9 cellular contexts compared by ENCODE assay signal in the genomic region with DNA sequence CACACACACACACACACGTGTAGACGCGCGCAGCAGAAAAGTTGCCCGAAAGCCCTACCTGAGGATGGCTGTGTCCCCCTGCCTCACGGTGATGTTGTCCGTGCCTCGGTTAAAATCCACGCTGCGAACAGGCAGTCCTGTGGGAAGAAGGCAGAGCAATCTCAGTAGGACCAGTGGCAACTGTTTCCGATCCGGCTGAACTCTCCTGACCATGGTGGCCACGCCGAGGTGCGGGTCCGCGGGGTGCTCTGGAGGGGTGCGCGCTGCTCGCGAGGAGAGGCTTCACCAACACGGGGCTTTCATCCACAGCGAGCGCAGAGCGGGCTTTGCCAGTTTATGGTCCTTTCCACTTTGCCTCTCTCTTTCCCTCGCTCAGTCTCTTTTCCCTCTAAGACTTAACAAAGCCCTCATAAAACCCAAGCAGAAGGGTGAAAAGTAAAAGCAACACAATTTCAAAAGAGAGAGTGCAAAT. TPM values are rescaled to one million over a fixed set of nuclear protein-coding genes. Genes with fewer than 3 reads are reported as not detected.
A peak's percentile ranks its signal among the peaks of the same experiment; 100 is the strongest.
DNase-seq lines count a peak whose midpoint lies in the region; ATAC-seq, FAIRE-seq and TF ChIP-seq lines count a peak whose summit lies in the region.
"Had no signal": no experiment of that assay in that cellular context is flagged by ENCODE, and none has a peak within 500 bp of the region (broad histone marks: within the 10 kb centered on the region; RNA-seq: fewer than 3 reads in every experiment).

No MANE protein-coding gene starts in this region.

- H3K9ac ChIP-seq in kidney (ENCODE audit: low read length in 2 of 2) = no peak overlapping the region

- no peak for TF ChIP-seq CTCF in chondrocyte (IDR thresholded peaks at IDR 0.05)
- no peak for TF ChIP-seq CTCF in kidney (IDR thresholded peaks at IDR 0.05; ENCODE audit: borderline replicate concordance, extremely low read depth, insufficient read depth)
- no peak for TF ChIP-seq CTCF in stomach (IDR thresholded peaks at IDR 0.05)
- no peak for TF ChIP-seq CTCF in activated CD8-positive, alpha-beta T cell treated with anti-CD3 and anti-CD28 coated beads for 36 hours (IDR thresholded peaks at IDR 0.05)

- H3K4me1 ChIP-seq in kidney (ENCODE audit: control insufficient read depth in 1 of 2, insufficient read depth in 1 of 2, low read depth in 1 of 2, low read length in 2 of 2) (no peaks in the 10 kb centered on the region), stomach (peaks cover 0 to 19% (median 0%) of the 10 kb centered on the region in 4 donors)

- peak overlapping the region; percentile 32 to 37 for H3K4me3 ChIP-seq in kidney (ENCODE audit: low read length in 2 of 2)
- peak overlapping the region; percentile 37 to 42 (median 39) for H3K4me3 ChIP-seq in stomach

- no peaks in the 10 kb centered on the region for H3K36me3 ChIP-seq in kidney (ENCODE audit: control insufficient read depth in 1 of 2, insufficient read depth in 2 of 2, low read length in 2 of 2)
- H3K36me3 ChIP-seq in stomach = no peaks in the 10 kb centered on the region

- H3K9me3 Mint-ChIP-seq in chondrocyte (ENCODE audit: low read depth) = no peaks in the 10 kb centered on the region
- H3K9me3 Mint-ChIP-seq in activated CD8-positive, alpha-beta T cell treated with anti-CD3 and anti-CD28 coated beads for 36 hours = no peaks in the 10 kb centered on the region
- H3K9me3 Mint-ChIP-seq in activated CD8-positive, alpha-beta memory T cell treated with anti-CD3 and anti-CD28 coated beads, Interleukin-2, amount 10 ng/mL, durations not matched to agents 7 days and 5 days (ENCODE audit: low read depth) = no peaks in the 10 kb centered on the region

- H3K9me3 ChIP-seq in kidney (ENCODE audit: control insufficient read depth in 1 of 2, low read length in 2 of 2) (no peaks in the 10 kb centered on the region), stomach (no peaks in the 10 kb centered on the region)

- H3K36me3 Mint-ChIP-seq in chondrocyte (ENCODE audit: low read depth) = no peaks in the 10 kb centered on the region
- no peaks in the 10 kb centered on the region for H3K36me3 Mint-ChIP-seq in activated CD8-positive, alpha-beta T cell treated with anti-CD3 and anti-CD28 coated beads for 36 hours (ENCODE audit: low read depth)
- H3K36me3 Mint-ChIP-seq in activated CD8-positive, alpha-beta memory T cell treated with anti-CD3 and anti-CD28 coated beads, Interleukin-2, amount 10 ng/mL, durations not matched to agents 7 days and 5 days = no peaks in the 10 kb centered on the region

- DNase-seq in NCI-H1105 (lab: John Stamatoyannopoulos, UW) (peak; percentile 36), chondrocyte (ENCODE audit: low spot score) (no peak), kidney (peak; percentile 75), stomach (no peak)
- DNase-seq in activated CD8-positive, alpha-beta T cell treated with anti-CD3 and anti-CD28 coated beads for 36 hours = no peak
- DNase-seq in activated CD8-positive, alpha-beta memory T cell treated with anti-CD3 and anti-CD28 coated beads, Interleukin-2, amount 10 ng/mL, durations not matched to agents 7 days and 5 days = no peak

- intact Hi-C loops in kidney (cut with DNase I) (no loop called here), stomach (cut with DNase I; ENCODE audit: low total_unique reads) (no loop called here)
- intact Hi-C loops in activated CD8-positive, alpha-beta T cell treated with anti-CD3 and anti-CD28 coated beads for 36 hours (cut with micrococcal nuclease) = no loop called here

- H3K27ac ChIP-seq in kidney (ENCODE audit: low read depth in 2 of 2, low read length in 2 of 2) = no peak overlapping the region
- peak overlapping the region in 3 of 5 donors; percentile 2 to 32 (median 32) for H3K27ac ChIP-seq in stomach

- FAIRE-seq in kidney (lab: Jason Lieb, UNC) = no peak
- FAIRE-seq: GM18507 had no signal

- no peak for TF ChIP-seq EP300 in stomach (IDR thresholded peaks at IDR 0.05)

- peaks cover 24% of the 10 kb centered on the region for H3K4me1 Mint-ChIP-seq in chondrocyte (ENCODE audit: low read depth)
- no peaks in the 10 kb centered on the region for H3K4me1 Mint-ChIP-seq in activated CD8-positive, alpha-beta T cell treated with anti-CD3 and anti-CD28 coated beads for 36 hours (ENCODE audit: low read depth)
- no peaks in the 10 kb centered on the region for H3K4me1 Mint-ChIP-seq in activated CD8-positive, alpha-beta memory T cell treated with anti-CD3 and anti-CD28 coated beads, Interleukin-2, amount 10 ng/mL, durations not matched to agents 7 days and 5 days

- 3 to 13% (median 4%) methylated on average over 21 to 26 of the region's 26 CpGs for WGBS in stomach, 5 donors

- POLR2A ChIA-PET in activated CD8-positive, alpha-beta T cell treated with anti-CD3 and anti-CD28 coated beads for 36 hours (lab: Charles Lee) = no interaction called here

- CTCF ChIA-PET in activated CD8-positive, alpha-beta T cell treated with anti-CD3 and anti-CD28 coated beads for 36 hours (lab: Charles Lee) = no interaction called here
- CTCF ChIA-PET in activated CD8-positive, alpha-beta memory T cell treated with anti-CD3 and anti-CD28 coated beads, Interleukin-2, amount 10 ng/mL, durations not matched to agents 7 days and 5 days (lab: Charles Lee) = no interaction called here

- H3K27me3 Mint-ChIP-seq in chondrocyte (ENCODE audit: low read depth) = peaks cover 21% of the 10 kb centered on the region
- peaks cover 12% of the 10 kb centered on the region for H3K27me3 Mint-ChIP-seq in activated CD8-positive, alpha-beta T cell treated with anti-CD3 and anti-CD28 coated beads for 36 hours
- H3K27me3 Mint-ChIP-seq in activated CD8-positive, alpha-beta memory T cell treated with anti-CD3 and anti-CD28 coated beads, Interleukin-2, amount 10 ng/mL, durations not matched to agents 7 days and 5 days = peaks cover 14% of the 10 kb centered on the region

- no peak for ATAC-seq in activated CD8-positive, alpha-beta T cell treated with anti-CD3 and anti-CD28 coated beads for 36 hours
- no peak for ATAC-seq in activated CD8-positive, alpha-beta memory T cell treated with anti-CD3 and anti-CD28 coated beads, Interleukin-2, amount 10 ng/mL, durations not matched to agents 7 days and 5 days
- ATAC-seq in GM19023 (IDR thresholded peaks at IDR 0.05; ENCODE audit: unreplicated experiment) (no peak), GM18502 (IDR thresholded peaks at IDR 0.05; ENCODE audit: poor library complexity, unreplicated experiment) (no peak)

- peak overlapping the region; percentile 74 for H3K4me3 Mint-ChIP-seq in chondrocyte (ENCODE audit: unreplicated experiment)
- H3K4me3 Mint-ChIP-seq in activated CD8-positive, alpha-beta T cell treated with anti-CD3 and anti-CD28 coated beads for 36 hours = no peak overlapping the region
- no peak overlapping the region for H3K4me3 Mint-ChIP-seq in activated CD8-positive, alpha-beta memory T cell treated with anti-CD3 and anti-CD28 coated beads, Interleukin-2, amount 10 ng/mL, durations not matched to agents 7 days and 5 days

- no peak for TF ChIP-seq POLR2A in stomach (IDR thresholded peaks at IDR 0.05)

- peaks cover 0 to 15% (median 10%) of the 10 kb centered on the region in 3 donors for H3K27me3 ChIP-seq in stomach

- no peak overlapping the region for H3K27ac Mint-ChIP-seq in chondrocyte (ENCODE audit: unreplicated experiment)
- H3K27ac Mint-ChIP-seq in activated CD8-positive, alpha-beta T cell treated with anti-CD3 and anti-CD28 coated beads for 36 hours = no peak overlapping the region
- no peak overlapping the region for H3K27ac Mint-ChIP-seq in activated CD8-positive, alpha-beta memory T cell treated with anti-CD3 and anti-CD28 coated beads, Interleukin-2, amount 10 ng/mL, durations not matched to agents 7 days and 5 days

RNA-seq across cellular contexts. Expression of a gene that starts 0.4 kb away (rescaled TPM):
- 1.1 to 1.8 TPM (median 1.4 TPM) in 3 replicates for total RNA-seq in chondrocyte
- total RNA-seq in kidney = 3.5 TPM
- 1.4 TPM for polyA plus RNA-seq in kidney (ENCODE audit: insufficient read depth, low read depth, low replicate concordance)
- 10 to 100 TPM in 1 of 5 donors, 1 to 10 TPM in 4; 1.2 to 20.7 (median 1.8) TPM for total RNA-seq in stomach
- 1 to 10 TPM; 1.1 to 1.8 (median 1.7) TPM for polyA plus RNA-seq in stomach
- not detected for total RNA-seq in activated CD8-positive, alpha-beta T cell treated with anti-CD3 and anti-CD28 coated beads for 36 hours
- total RNA-seq in activated CD8-positive, alpha-beta memory T cell treated with anti-CD3 and anti-CD28 coated beads, Interleukin-2, amount 10 ng/mL, durations not matched to agents 7 days and 5 days = not detected

Comparison
In these comparisons a context has a peak if more than half of its experiments do, and no peak if none do; other contexts are left out.
1. DNase-seq: peak in NCI-H1105 (single experiment) and kidney (single experiment); none in chondrocyte (single experiment), stomach (single experiment), activated CD8-positive, alpha-beta T cell treated with anti-CD3 and anti-CD28 coated beads for 36 hours (single experiment) and activated CD8-positive, alpha-beta memory T cell treated with anti-CD3 and anti-CD28 coated beads, Interleukin-2, amount 10 ng/mL, durations not matched to agents 7 days and 5 days (single experiment).
2. H3K27ac ChIP-seq: peak in stomach (3 of 5); none in kidney (0 of 2).